ENCODE assay signal across 27 cellular contexts in genomic region chr16:78303946-78304345, GRCh38.
"Had no signal": no experiment of that assay in that cellular context is flagged by ENCODE, and none has a peak within 500 bp of the region (broad histone marks: within the 10 kb centered on the region; RNA-seq: fewer than 3 reads in every experiment).

No MANE protein-coding gene starts in this region.

- H3K4me3 Mint-ChIP-seq: activated CD4-positive, alpha-beta memory T cell treated with anti-CD3 and anti-CD28 coated beads, Interleukin-2, amount 10 ng/mL, durations not matched to agents 7 days and 5 days; activated CD4-positive, alpha-beta T cell treated with anti-CD3 and anti-CD28 coated beads, Interleukin-2, amount 10 ng/mL, durations not matched to agents 24 days and 14 days; activated naive CD4-positive, alpha-beta T cell treated with anti-CD3 and anti-CD28 coated beads for 36 hours; activated naive CD8-positive, alpha-beta T cell treated with anti-CD3 and anti-CD28 coated beads, Interleukin-2, amount 10 ng/mL, durations not matched to agents 7 days and 5 days; activated T-cell treated with anti-CD3 and anti-CD28 coated beads, Interleukin-2, amount 50 U/mL, for 72 hours; natural killer cell; stimulated activated naive B cell treated with anti-CD40 and anti-IgM and Interleukin-4, amounts not matched to agents 10 μg/mL and 1 μg/mL and 100 μg/mL, for 72 hours; T-helper 17 cell; type B pancreatic cell had no signal

- ATAC-seq: activated T-cell treated with anti-CD3 and anti-CD28 coated beads, Interleukin-2, amount 50 U/mL, for 72 hours; foreskin keratinocyte; natural killer cell; right lobe of liver; stimulated activated naive B cell treated with anti-CD40 and anti-IgM and Interleukin-4, amounts not matched to agents 10 μg/mL and 1 μg/mL and 100 μg/mL, for 72 hours; T-helper 17 cell had no signal

- H3K9ac ChIP-seq: parathyroid adenoma had no signal

- DNase-seq: activated CD4-positive, alpha-beta memory T cell treated with anti-CD3 and anti-CD28 coated beads, Interleukin-2, amount 10 ng/mL, durations not matched to agents 7 days and 5 days; activated CD4-positive, alpha-beta T cell treated with anti-CD3 and anti-CD28 coated beads, Interleukin-2, amount 10 ng/mL, durations not matched to agents 24 days and 14 days; activated CD4-positive, CD25-positive, alpha-beta regulatory T cell; activated effector memory CD4-positive, alpha-beta T cell treated with Interleukin-2 at 50 U/mL for 16 hours; activated naive CD4-positive, alpha-beta T cell treated with anti-CD3 and anti-CD28 coated beads for 36 hours; activated naive CD8-positive, alpha-beta T cell treated with anti-CD3 and anti-CD28 coated beads, Interleukin-2, amount 10 ng/mL, durations not matched to agents 7 days and 5 days; activated T-cell treated with anti-CD3 and anti-CD28 coated beads, Interleukin-2, amount 50 U/mL, for 72 hours; amygdala; cerebellar nuclear complex; esophagus squamous epithelium; foreskin keratinocyte; glutamatergic neuron; hippocampal formation; left ventricle myocardium inferior; midbrain; natural killer cell; right lobe of liver; small intestine; stimulated activated CD4-positive, alpha-beta T cell treated with anti-CD3 and anti-CD28 coated beads, Interleukin-15, amount 100 ng/mL, for 24 hours; stimulated activated CD8-positive, alpha-beta memory T cell treated with anti-CD3 and anti-CD28 coated beads, Interleukin-4, amount 100 ng/mL, for 48 hours; stimulated activated naive B cell treated with anti-CD40 and anti-IgM and Interleukin-4, amounts not matched to agents 10 μg/mL and 1 μg/mL and 100 μg/mL, for 72 hours; SW 1271; T-helper 17 cell had no signal

- H3K27me3 Mint-ChIP-seq: activated CD4-positive, alpha-beta memory T cell treated with anti-CD3 and anti-CD28 coated beads, Interleukin-2, amount 10 ng/mL, durations not matched to agents 7 days and 5 days; activated CD4-positive, alpha-beta T cell treated with anti-CD3 and anti-CD28 coated beads, Interleukin-2, amount 10 ng/mL, durations not matched to agents 24 days and 14 days; activated naive CD8-positive, alpha-beta T cell treated with anti-CD3 and anti-CD28 coated beads, Interleukin-2, amount 10 ng/mL, durations not matched to agents 7 days and 5 days; stimulated activated naive B cell treated with anti-CD40 and anti-IgM and Interleukin-4, amounts not matched to agents 10 μg/mL and 1 μg/mL and 100 μg/mL, for 72 hours; T-helper 17 cell had no signal

- H3K27me3 ChIP-seq: esophagus squamous epithelium, foreskin keratinocyte, right lobe of liver had no signal

- H3K27ac ChIP-seq: coronary artery, esophagus squamous epithelium, foreskin keratinocyte, left ventricle myocardium inferior, parathyroid adenoma, right lobe of liver, thoracic aorta had no signal

- H3K4me1 Mint-ChIP-seq: activated CD4-positive, alpha-beta memory T cell treated with anti-CD3 and anti-CD28 coated beads, Interleukin-2, amount 10 ng/mL, durations not matched to agents 7 days and 5 days; activated CD4-positive, alpha-beta T cell treated with anti-CD3 and anti-CD28 coated beads, Interleukin-2, amount 10 ng/mL, durations not matched to agents 24 days and 14 days; activated naive CD8-positive, alpha-beta T cell treated with anti-CD3 and anti-CD28 coated beads, Interleukin-2, amount 10 ng/mL, durations not matched to agents 7 days and 5 days; stimulated activated naive B cell treated with anti-CD40 and anti-IgM and Interleukin-4, amounts not matched to agents 10 μg/mL and 1 μg/mL and 100 μg/mL, for 72 hours; T-helper 17 cell had no signal

- H3K9me3 ChIP-seq: esophagus squamous epithelium, left ventricle myocardium inferior, right lobe of liver, thoracic aorta had no signal

- H3K4me3 ChIP-seq: coronary artery, esophagus squamous epithelium, left ventricle myocardium inferior, right lobe of liver, thoracic aorta had no signal

- H3K27ac Mint-ChIP-seq: activated CD4-positive, alpha-beta memory T cell treated with anti-CD3 and anti-CD28 coated beads, Interleukin-2, amount 10 ng/mL, durations not matched to agents 7 days and 5 days; activated CD4-positive, alpha-beta T cell treated with anti-CD3 and anti-CD28 coated beads, Interleukin-2, amount 10 ng/mL, durations not matched to agents 24 days and 14 days; activated naive CD4-positive, alpha-beta T cell treated with anti-CD3 and anti-CD28 coated beads for 36 hours; activated naive CD8-positive, alpha-beta T cell treated with anti-CD3 and anti-CD28 coated beads, Interleukin-2, amount 10 ng/mL, durations not matched to agents 7 days and 5 days; activated T-cell treated with anti-CD3 and anti-CD28 coated beads, Interleukin-2, amount 50 U/mL, for 72 hours; natural killer cell; stimulated activated naive B cell treated with anti-CD40 and anti-IgM and Interleukin-4, amounts not matched to agents 10 μg/mL and 1 μg/mL and 100 μg/mL, for 72 hours; T-helper 17 cell; type B pancreatic cell had no signal

- H3K36me3 Mint-ChIP-seq: activated naive CD8-positive, alpha-beta T cell treated with anti-CD3 and anti-CD28 coated beads, Interleukin-2, amount 10 ng/mL, durations not matched to agents 7 days and 5 days; natural killer cell had no signal

- H3K9me3 Mint-ChIP-seq: activated CD4-positive, alpha-beta memory T cell treated with anti-CD3 and anti-CD28 coated beads, Interleukin-2, amount 10 ng/mL, durations not matched to agents 7 days and 5 days; activated CD4-positive, alpha-beta T cell treated with anti-CD3 and anti-CD28 coated beads, Interleukin-2, amount 10 ng/mL, durations not matched to agents 24 days and 14 days; activated naive CD4-positive, alpha-beta T cell treated with anti-CD3 and anti-CD28 coated beads for 36 hours; activated T-cell treated with anti-CD3 and anti-CD28 coated beads, Interleukin-2, amount 50 U/mL, for 72 hours; natural killer cell had no signal

- H3K4me1 ChIP-seq: left ventricle myocardium inferior, parathyroid adenoma, right lobe of liver had no signal

- H3K36me3 ChIP-seq: esophagus squamous epithelium, left ventricle myocardium inferior, right lobe of liver, thoracic aorta had no signal
